ENCODE assay signal across 8 cellular contexts in genomic region chr20:49775229-49775693, GRCh38. TPM values are rescaled to one million over a fixed set of nuclear protein-coding genes. Genes with fewer than 3 reads are reported as not detected.
DNase-seq lines count a peak whose midpoint lies in the region; ATAC-seq and TF ChIP-seq lines count a peak whose summit lies in the region.

No MANE protein-coding gene starts in this region.

- no peaks in the 10 kb centered on the region for H3K79me2 ChIP-seq in neural progenitor cell (ENCODE audit: low read depth)

- no peak overlapping the region for H3K4me3 ChIP-seq in neural progenitor cell

- no peak overlapping the region for H3K9ac ChIP-seq in neural progenitor cell

- CTCF ChIA-PET in activated naive CD4-positive, alpha-beta T cell treated with anti-CD3 and anti-CD28 coated beads for 36 hours (lab: Charles Lee), result interaction anchor here (0.7 kb wide), 1 partner anchor 33 kb away, joined by 3 read pairs; no protein-coding TSS in a partner anchor

- intact Hi-C loops in activated naive CD4-positive, alpha-beta T cell treated with anti-CD3 and anti-CD28 coated beads for 36 hours (cut with micrococcal nuclease), result loop anchor here (5.0 kb wide), 1 partner anchor 37 kb away; the partner anchor contains the start of gene SLC9A8

- no peak overlapping the region for H2AFZ ChIP-seq in neural progenitor cell (replicated peaks)

- H3F3A ChIP-seq in neural progenitor cell (ENCODE audit: low read depth), result peaks cover 6% of the 10 kb centered on the region

- H3K27ac ChIP-seq in epithelial cell of prostate (peak overlapping the region; percentile 42), neural progenitor cell (no peak overlapping the region)

- no peaks in the 10 kb centered on the region for H3K27me3 ChIP-seq in neural progenitor cell

- no peaks in the 10 kb centered on the region for H3K9me3 Mint-ChIP-seq in neural progenitor cell
- no peaks in the 10 kb centered on the region for H3K9me3 Mint-ChIP-seq in T-helper 2 cell treated with Interferon-gamma antibody and Interleukin-4, amounts not matched to agents 5 μg/mL and 100 μg/mL, for 36 hours
- no peaks in the 10 kb centered on the region for H3K9me3 Mint-ChIP-seq in activated naive CD4-positive, alpha-beta T cell treated with anti-CD3 and anti-CD28 coated beads for 36 hours

- H3K4me1 Mint-ChIP-seq in neural progenitor cell, result peaks cover 39% of the 10 kb centered on the region
- H3K4me1 Mint-ChIP-seq in T-helper 2 cell treated with Interferon-gamma antibody and Interleukin-4, amounts not matched to agents 5 μg/mL and 100 μg/mL, for 36 hours (ENCODE audit: low read depth), result peaks cover 20% of the 10 kb centered on the region
- peaks cover 24% of the 10 kb centered on the region for H3K4me1 Mint-ChIP-seq in activated naive CD4-positive, alpha-beta T cell treated with anti-CD3 and anti-CD28 coated beads for 36 hours (ENCODE audit: low read depth)

- H3K27ac Mint-ChIP-seq in neural progenitor cell, result no peak overlapping the region
- no peak overlapping the region for H3K27ac Mint-ChIP-seq in T-helper 2 cell treated with Interferon-gamma antibody and Interleukin-4, amounts not matched to agents 5 μg/mL and 100 μg/mL, for 36 hours
- no peak overlapping the region for H3K27ac Mint-ChIP-seq in activated naive CD4-positive, alpha-beta T cell treated with anti-CD3 and anti-CD28 coated beads for 36 hours

- peaks cover 10% of the 10 kb centered on the region for H3K27me3 Mint-ChIP-seq in neural progenitor cell (ENCODE audit: insufficient read depth, low read depth)
- peaks cover under 1% of the 10 kb centered on the region for H3K27me3 Mint-ChIP-seq in T-helper 2 cell treated with Interferon-gamma antibody and Interleukin-4, amounts not matched to agents 5 μg/mL and 100 μg/mL, for 36 hours (ENCODE audit: low read depth)
- H3K27me3 Mint-ChIP-seq in activated naive CD4-positive, alpha-beta T cell treated with anti-CD3 and anti-CD28 coated beads for 36 hours (ENCODE audit: low read depth), result peaks cover 16% of the 10 kb centered on the region

- no peak for TF ChIP-seq CTCF in neural progenitor cell (IDR thresholded peaks at IDR 0.05)

- H4K20me1 ChIP-seq in neural progenitor cell (ENCODE audit: low read depth), result no peaks in the 10 kb centered on the region

- H3K36me3 Mint-ChIP-seq in neural progenitor cell, result no peaks in the 10 kb centered on the region
- H3K36me3 Mint-ChIP-seq in T-helper 2 cell treated with Interferon-gamma antibody and Interleukin-4, amounts not matched to agents 5 μg/mL and 100 μg/mL, for 36 hours (ENCODE audit: low read depth), result peaks cover 3% of the 10 kb centered on the region
- H3K36me3 Mint-ChIP-seq in activated naive CD4-positive, alpha-beta T cell treated with anti-CD3 and anti-CD28 coated beads for 36 hours (ENCODE audit: low read depth), result no peaks in the 10 kb centered on the region

- no peaks in the 10 kb centered on the region for H3K9me3 ChIP-seq in neural progenitor cell (ENCODE audit: low read depth)

- no peak overlapping the region for H3K4me2 ChIP-seq in neural progenitor cell

- peak; percentile 90 for DNase-seq in DMS 273 (lab: John Stamatoyannopoulos, UW; ENCODE audit: unreplicated experiment)
- peak; percentile 47 for DNase-seq in NCI-H446 treated with DMSO at 0.1 percent for 48 hours (lab: John Stamatoyannopoulos, UW)
- DNase-seq in epithelial cell of prostate (ENCODE audit: low read depth, low spot score), result peak; percentile 44
- peak; percentile 19 for DNase-seq in neural progenitor cell (ENCODE audit: low spot score)
- DNase-seq in T-helper 2 cell treated with Interferon-gamma antibody and Interleukin-4, amounts not matched to agents 5 μg/mL and 100 μg/mL, for 36 hours (ENCODE audit: low spot score), result no peak
- no peak for DNase-seq in NCI-H187 (lab: John Stamatoyannopoulos, UW)
- no peak for DNase-seq in activated naive CD4-positive, alpha-beta T cell treated with anti-CD3 and anti-CD28 coated beads for 36 hours

- no peaks in the 10 kb centered on the region for H3K36me3 ChIP-seq in neural progenitor cell

- H3K4me1 ChIP-seq in neural progenitor cell, result peaks cover 5% of the 10 kb centered on the region

- H3K4me3 Mint-ChIP-seq in neural progenitor cell, result no peak overlapping the region
- H3K4me3 Mint-ChIP-seq in T-helper 2 cell treated with Interferon-gamma antibody and Interleukin-4, amounts not matched to agents 5 μg/mL and 100 μg/mL, for 36 hours, result no peak overlapping the region
- no peak overlapping the region for H3K4me3 Mint-ChIP-seq in activated naive CD4-positive, alpha-beta T cell treated with anti-CD3 and anti-CD28 coated beads for 36 hours

- ATAC-seq in GM19455 (IDR thresholded peaks at IDR 0.05; ENCODE audit: unreplicated experiment), result no peak

RNA-seq across cellular contexts. Expression of gene SLC9A8, which starts 37.4 kb away (rescaled TPM):
- 4.1 and 6.3 TPM in 2 replicates for total RNA-seq in neural progenitor cell (ENCODE audit: low replicate concordance)
- total RNA-seq in activated naive CD4-positive, alpha-beta T cell treated with anti-CD3 and anti-CD28 coated beads for 36 hours, result 10 to 100 TPM; 11.2 to 11.4 TPM

Comparison
In these comparisons a context has a peak if more than half of its experiments do, and no peak if none do; other contexts are left out.
1. DNase-seq: peak in DMS 273 (single experiment), NCI-H446 treated with DMSO at 0.1 percent for 48 hours (single experiment), epithelial cell of prostate (single experiment) and neural progenitor cell (single experiment); none in T-helper 2 cell treated with Interferon-gamma antibody and Interleukin-4, amounts not matched to agents 5 μg/mL and 100 μg/mL, for 36 hours (single experiment), NCI-H187 (0 of 2) and activated naive CD4-positive, alpha-beta T cell treated with anti-CD3 and anti-CD28 coated beads for 36 hours (single experiment).